23 cellular contexts compared by ENCODE assay signal in genomic region chr5:55848783-55849182, GRCh38. TPM values are rescaled to one million over a fixed set of nuclear protein-coding genes. Genes with fewer than 3 reads are reported as not detected.
DNase-seq lines count a peak whose midpoint lies in the region; ATAC-seq and TF ChIP-seq lines count a peak whose summit lies in the region.
"Had no signal": no experiment of that assay in that cellular context is flagged by ENCODE, and none has a peak within 500 bp of the region (broad histone marks: within the 10 kb centered on the region; RNA-seq: fewer than 3 reads in every experiment).

No MANE protein-coding gene starts in this region.

- H3K4me1 Mint-ChIP-seq in natural killer cell, result peaks cover 0 to 12% of the 10 kb centered on the region in 2 donors
- H3K4me1 Mint-ChIP-seq in natural killer cell treated with Interleukin-12 subunit alpha and Interleukin-12 subunit beta and Interleukin-15 and Interleukin-18, amount 100 ng/mL, for 72 hours (ENCODE audit: low read depth in 2 of 2), result peaks cover 20 to 25% of the 10 kb centered on the region in 2 donors
- H3K4me1 Mint-ChIP-seq in central memory CD8-positive, alpha-beta T cell, result no peaks in the 10 kb centered on the region

- no peak overlapping the region for H2BK15ac ChIP-seq in mesendoderm (replicated peaks; ENCODE audit: low read depth)

- H2BK5ac ChIP-seq in mesendoderm (ENCODE audit: low read length), result no peak overlapping the region

- no peak overlapping the region for H3K27ac Mint-ChIP-seq in natural killer cell
- H3K27ac Mint-ChIP-seq in natural killer cell treated with Interleukin-12 subunit alpha and Interleukin-12 subunit beta and Interleukin-15 and Interleukin-18, amount 100 ng/mL, for 72 hours, result no peak overlapping the region
- H3K27ac Mint-ChIP-seq in central memory CD8-positive, alpha-beta T cell (ENCODE audit: low read depth), result no peak overlapping the region
- H3K27ac Mint-ChIP-seq: CD4-positive, alpha-beta T cell had no signal

- no peak overlapping the region for H3K4me3 ChIP-seq in mesendoderm (ENCODE audit: low read length)
- H3K4me3 ChIP-seq: A549; BLaER1 treated with 17β-estradiol and CSF1 and Interleukin-3, amounts not matched to agents 10 nM and 100 nM; GM23248 had no signal

- no peaks in the 10 kb centered on the region for H3K36me3 ChIP-seq in mesendoderm (ENCODE audit: control insufficient read depth, insufficient read depth, low read length)
- H3K36me3 ChIP-seq: BE2C; BLaER1 treated with 17β-estradiol and CSF1 and Interleukin-3, amounts not matched to agents 10 nM and 100 nM had no signal

- no peak overlapping the region for H3K23ac ChIP-seq in mesendoderm (ENCODE audit: low read length)

- no peak overlapping the region for H2AK5ac ChIP-seq in mesendoderm (ENCODE audit: low read length)

- WGBS in mesendoderm (ENCODE audit: extremely low coverage, insufficient coverage, low lambda C conversion rate), result no CpG with 5 or more reads among the region's 2 CpGs

- H4K8ac ChIP-seq in mesendoderm (ENCODE audit: low read depth, low read length), result no peak overlapping the region

- no peak overlapping the region for H3K4ac ChIP-seq in mesendoderm (ENCODE audit: low read depth, low read length)

- no peak overlapping the region for H3K4me2 ChIP-seq in mesendoderm (ENCODE audit: low read length)
- H3K4me2 ChIP-seq: A549; BLaER1 treated with 17β-estradiol and CSF1 and Interleukin-3, amounts not matched to agents 10 nM and 100 nM had no signal

- H3K4me1 ChIP-seq in mesendoderm (ENCODE audit: control insufficient read depth, low read depth, low read length), result no peaks in the 10 kb centered on the region
- H3K4me1 ChIP-seq: BE2C had no signal

- no peak overlapping the region for H3K9ac ChIP-seq in mesendoderm (ENCODE audit: low read length)
- H3K9ac ChIP-seq: BLaER1 treated with 17β-estradiol and CSF1 and Interleukin-3, amounts not matched to agents 10 nM and 100 nM; GM23248 had no signal

- H3K18ac ChIP-seq in mesendoderm (ENCODE audit: low read length), result no peak overlapping the region

- no peaks in the 10 kb centered on the region for H3K79me2 ChIP-seq in mesendoderm (ENCODE audit: control insufficient read depth, insufficient read depth, low read length)

- no peaks in the 10 kb centered on the region for H3K27me3 ChIP-seq in mesendoderm (ENCODE audit: insufficient read depth, low read length, poor library complexity)
- H3K27me3 ChIP-seq: BLaER1 treated with 17β-estradiol and CSF1 and Interleukin-3, amounts not matched to agents 10 nM and 100 nM had no signal

- no peak overlapping the region for H4K5ac ChIP-seq in mesendoderm (ENCODE audit: low read length)

- no peak for DNase-seq in natural killer cell
- no peak for DNase-seq in natural killer cell treated with Interleukin-12 subunit alpha and Interleukin-12 subunit beta and Interleukin-15 and Interleukin-18, amount 100 ng/mL, for 72 hours (ENCODE audit: low spot score)
- DNase-seq in central memory CD8-positive, alpha-beta T cell (ENCODE audit: low spot score in 2 of 2), result no peak
- DNase-seq in mesendoderm, result peak; percentile 4
- DNase-seq in NCI-H1417 treated with DMSO at 0.1 percent for 48 hours (lab: John Stamatoyannopoulos, UW), result no peak
- DNase-seq in globus pallidus (ENCODE audit: low spot score), result no peak
- DNase-seq: 8988T; ACHN; AML-193; BE2C; CD4-positive, alpha-beta T cell; DMS 273 treated with DMSO at 0.1 percent for 48 hours; DMS79; EL; GDM1; GM23248; H7; HCEC 1CT had no signal

- ATAC-seq in natural killer cell, result peak in 2 of 3 donors; percentile 54 to 68
- no peak for ATAC-seq in natural killer cell treated with Interleukin-12 subunit alpha and Interleukin-12 subunit beta and Interleukin-15 and Interleukin-18, amount 100 ng/mL, for 72 hours
- peak; percentile 54 for ATAC-seq in central memory CD8-positive, alpha-beta T cell (replicated peaks; ENCODE audit: extremely low read depth, poor library complexity, severe bottlenecking)
- ATAC-seq: A549 had no signal

- no peak overlapping the region for H3K56ac ChIP-seq in mesendoderm (ENCODE audit: low read length)

- H3K9me3 Mint-ChIP-seq in natural killer cell, result no peaks in the 10 kb centered on the region
- peaks cover 3% of the 10 kb centered on the region for H3K9me3 Mint-ChIP-seq in natural killer cell treated with Interleukin-12 subunit alpha and Interleukin-12 subunit beta and Interleukin-15 and Interleukin-18, amount 100 ng/mL, for 72 hours
- H3K9me3 Mint-ChIP-seq in central memory CD8-positive, alpha-beta T cell, result no peaks in the 10 kb centered on the region
- H3K9me3 Mint-ChIP-seq: CD4-positive, alpha-beta T cell had no signal

- no peak for TF ChIP-seq CTCF in natural killer cell (IDR thresholded peaks at IDR 0.05)

- no peak overlapping the region for H3K4me3 Mint-ChIP-seq in natural killer cell
- H3K4me3 Mint-ChIP-seq in natural killer cell treated with Interleukin-12 subunit alpha and Interleukin-12 subunit beta and Interleukin-15 and Interleukin-18, amount 100 ng/mL, for 72 hours, result no peak overlapping the region
- H3K4me3 Mint-ChIP-seq in central memory CD8-positive, alpha-beta T cell, result no peak overlapping the region
- H3K4me3 Mint-ChIP-seq: CD14-positive monocyte; CD4-positive, alpha-beta T cell; CD8-positive, alpha-beta memory T cell had no signal

- H3K79me1 ChIP-seq in mesendoderm (ENCODE audit: low read length), result no peaks in the 10 kb centered on the region

- peaks cover 12 to 45% of the 10 kb centered on the region in 2 donors for H3K27me3 Mint-ChIP-seq in natural killer cell (ENCODE audit: low read depth in 2 of 2)
- peaks cover 24 to 44% of the 10 kb centered on the region in 2 donors for H3K27me3 Mint-ChIP-seq in natural killer cell treated with Interleukin-12 subunit alpha and Interleukin-12 subunit beta and Interleukin-15 and Interleukin-18, amount 100 ng/mL, for 72 hours
- peaks cover 51% of the 10 kb centered on the region for H3K27me3 Mint-ChIP-seq in central memory CD8-positive, alpha-beta T cell

- H3K27ac ChIP-seq in mesendoderm (ENCODE audit: low read depth, low read length), result no peak overlapping the region
- H3K27ac ChIP-seq: A549; BLaER1 treated with 17β-estradiol and CSF1 and Interleukin-3, amounts not matched to agents 10 nM and 100 nM; GM23248 had no signal

- intact Hi-C loops in natural killer cell (cut with micrococcal nuclease), result no loop called here

- no peak overlapping the region for H2BK120ac ChIP-seq in mesendoderm (ENCODE audit: low read depth, low read length)

- peaks cover 5% of the 10 kb centered on the region for H3K36me3 Mint-ChIP-seq in natural killer cell
- H3K36me3 Mint-ChIP-seq in natural killer cell treated with Interleukin-12 subunit alpha and Interleukin-12 subunit beta and Interleukin-15 and Interleukin-18, amount 100 ng/mL, for 72 hours, result no peaks in the 10 kb centered on the region
- H3K36me3 Mint-ChIP-seq in central memory CD8-positive, alpha-beta T cell (ENCODE audit: insufficient read depth), result no peaks in the 10 kb centered on the region

RNA-seq across cellular contexts. Expression of gene IL31RA, which starts 2.4 kb away (rescaled TPM):
- total RNA-seq in natural killer cell, result not detected
- 1 to 10 TPM; 2.3 to 3.0 TPM for total RNA-seq in natural killer cell treated with Interleukin-12 subunit alpha and Interleukin-12 subunit beta and Interleukin-15 and Interleukin-18, amount 100 ng/mL, for 72 hours
- 0.03 TPM for polyA plus RNA-seq in mesendoderm (2013, experiment 1 of 2)
- 0.03 TPM for polyA plus RNA-seq in mesendoderm (2013, experiment 2 of 2)
- total RNA-seq: CD4-positive, alpha-beta T cell; CD8-positive, alpha-beta memory T cell; GM23248; H1; H7 had no signal
- polyA plus RNA-seq: CD8-positive, alpha-beta memory T cell; H1 had no signal

Comparison
In these comparisons a context has a peak if more than half of its experiments do, and no peak if none do; other contexts are left out.
1. ATAC-seq: peak in natural killer cell (2 of 3) and central memory CD8-positive, alpha-beta T cell (single experiment); none in natural killer cell treated with Interleukin-12 subunit alpha and Interleukin-12 subunit beta and Interleukin-15 and Interleukin-18, amount 100 ng/mL, for 72 hours (0 of 2).